21 cellular contexts compared by ENCODE assay signal in genomic region chr1:243495032-243495431, GRCh38.
DNase-seq lines count a peak whose midpoint lies in the region; ATAC-seq, FAIRE-seq and TF ChIP-seq lines count a peak whose summit lies in the region.
"Had no signal": no experiment of that assay in that cellular context is flagged by ENCODE, and none has a peak within 500 bp of the region (broad histone marks: within the 10 kb centered on the region; RNA-seq: fewer than 3 reads in every experiment).

No MANE protein-coding gene starts in this region.

- H3K9ac ChIP-seq in liver (ENCODE audit: low read depth in 1 of 2, low read length in 2 of 2) (peak overlapping the region in 1 of 2 donors; percentile 30), HepG2 (ENCODE audit: insufficient read depth, low read depth, low read length) (no peak overlapping the region)

- TF ChIP-seq EP300 in HepG2 (IDR thresholded peaks at IDR 0.05; ENCODE audit: low read depth in 2 of 2, low read length in 2 of 2): no peak
- TF ChIP-seq EP300 in HepG2 (CRISPR knock-in tag; IDR thresholded peaks at IDR 0.05; ENCODE audit: borderline replicate concordance): no peak
- no peak for TF ChIP-seq EP300 in sigmoid colon (IDR thresholded peaks at IDR 0.05)

- FAIRE-seq in HepG2 (lab: Jason Lieb, UNC): no peak
- FAIRE-seq: GM12892, keratinocyte had no signal

- no peak for ATAC-seq in HepG2
- no peak for ATAC-seq in HG02759 (IDR thresholded peaks at IDR 0.05; ENCODE audit: unreplicated experiment)
- no peak for ATAC-seq in HG02623 (IDR thresholded peaks at IDR 0.05; ENCODE audit: unreplicated experiment)
- ATAC-seq: esophagus mucosa had no signal

- H3K27me3 Mint-ChIP-seq in immature natural killer cell (ENCODE audit: low read depth in 3 of 3): peaks cover 0 to 10% (median 1%) of the 10 kb centered on the region in 3 donors
- H3K27me3 Mint-ChIP-seq: activated naive CD4-positive, alpha-beta T cell treated with anti-CD3 and anti-CD28 coated beads, Interleukin-2, amount 10 ng/mL, durations not matched to agents 7 days and 5 days had no signal

- 95% methylated on average over 14 of the region's 14 CpGs for WGBS in liver
- WGBS in HepG2 (ENCODE audit: low lambda C conversion rate): 90% methylated on average over 14 of the region's 14 CpGs
- 90 to 96% methylated on average over 14 of the region's 14 CpGs for WGBS in sigmoid colon, 2 donors

- no TSS peak for BruUV-seq in HepG2 (replicated peaks; lab: Mats Ljungman, UMichigan)

- peaks cover 0 to 20% (median 6%) of the 10 kb centered on the region in 4 donors for H3K4me1 ChIP-seq in liver (ENCODE audit: control insufficient read depth in 4 of 4, insufficient read depth in 4 of 4, low read length in 3 of 4)
- H3K4me1 ChIP-seq in HepG2 (ENCODE audit: insufficient read depth, low read length): no peaks in the 10 kb centered on the region
- peaks cover 0 to 41% (median 33%) of the 10 kb centered on the region in 4 donors for H3K4me1 ChIP-seq in sigmoid colon

- H3K27ac ChIP-seq in liver (ENCODE audit: low read depth in 1 of 2, low read length in 2 of 2): peak overlapping the region; percentile 92
- H3K27ac ChIP-seq in HepG2 (ENCODE audit: extremely low read length, insufficient read depth, low read length): no peak overlapping the region
- peak overlapping the region; percentile 62 to 93 for H3K27ac ChIP-seq in coronary artery
- H3K27ac ChIP-seq in sigmoid colon: peak overlapping the region; percentile 66 to 85 (median 80)

- H2AFZ ChIP-seq in HepG2 (ENCODE audit: low read length): no peak overlapping the region

- H3K4me3 ChIP-seq in liver (ENCODE audit: low read depth in 1 of 3, low read length in 3 of 3) (no peak overlapping the region), HepG2 (replicated peaks in 1 of 3; ENCODE audit: insufficient read depth in 1 of 3, low read depth in 2 of 3, low read length in 3 of 3) (no peak overlapping the region), coronary artery (no peak overlapping the region), sigmoid colon (no peak overlapping the region)

- no peak for TF ChIP-seq CTCF in liver (IDR thresholded peaks at IDR 0.05; ENCODE audit: low read depth, low read length, missing input control)
- TF ChIP-seq CTCF in HepG2 (CRISPR knock-in tag; IDR thresholded peaks at IDR 0.05): no peak
- TF ChIP-seq CTCF in coronary artery (IDR thresholded peaks at IDR 0.05): no peak
- no peak for TF ChIP-seq CTCF in sigmoid colon (IDR thresholded peaks at IDR 0.05)

- H3K36me3 ChIP-seq in liver (ENCODE audit: control insufficient read depth in 4 of 4, insufficient read depth in 3 of 4, low read depth in 1 of 4, low read length in 3 of 4) (no peaks in the 10 kb centered on the region), HepG2 (replicated peaks in 1 of 2; ENCODE audit: control insufficient read depth in 1 of 2, insufficient read depth in 2 of 2, low read length in 2 of 2) (no peaks in the 10 kb centered on the region), sigmoid colon (no peaks in the 10 kb centered on the region)

- TF ChIP-seq RAD21 in liver (IDR thresholded peaks at IDR 0.05): no peak
- TF ChIP-seq RAD21 in HepG2 (CRISPR knock-in tag; IDR thresholded peaks at IDR 0.05): no peak

- no peaks in the 10 kb centered on the region for H3K27me3 ChIP-seq in liver (ENCODE audit: control insufficient read depth in 4 of 4, insufficient read depth in 4 of 4, low read length in 3 of 4)
- no peaks in the 10 kb centered on the region for H3K27me3 ChIP-seq in HepG2 (ENCODE audit: control insufficient read depth in 1 of 2, insufficient read depth in 2 of 2, low read length in 2 of 2)
- no peaks in the 10 kb centered on the region for H3K27me3 ChIP-seq in sigmoid colon

- CTCF ChIA-PET in HepG2 (lab: Yijun Ruan, JAX; ENCODE audit: low intra/inter-chr PET ratio, low total read pairs): no interaction called here

- in situ Hi-C loops in HepG2 (cut with HindIII; ENCODE audit: extremely low pct_ligation_motif_present, low pct_unique_long_range_greater_than_20kb): no loop called here

- peaks cover 4 to 10% (median 9%) of the 10 kb centered on the region in 3 donors for H3K36me3 Mint-ChIP-seq in immature natural killer cell

- H3K4me1 Mint-ChIP-seq in immature natural killer cell: peaks cover 12 to 14% of the 10 kb centered on the region in 2 donors
- H3K4me1 Mint-ChIP-seq: activated naive CD4-positive, alpha-beta T cell treated with anti-CD3 and anti-CD28 coated beads, Interleukin-2, amount 10 ng/mL, durations not matched to agents 7 days and 5 days had no signal

- no peaks in the 10 kb centered on the region for H3K79me2 ChIP-seq in HepG2 (ENCODE audit: insufficient read depth, low read length)

- POLR2A ChIA-PET in HepG2 (lab: Yijun Ruan, JAX): no interaction called here

- intact Hi-C loops in HepG2 (cut with micrococcal nuclease; ENCODE audit: unreplicated experiment) (no loop called here), sigmoid colon (cut with DNase I) (loop anchor here (10.0 kb wide), 1 partner anchor 350 kb away; no protein-coding TSS in a partner anchor)

- DNase-seq in HepG2 (ENCODE audit: low spot score) (no peak), coronary artery (ENCODE audit: low spot score) (no peak), sigmoid colon (peak; percentile 64), SW 1271 (lab: John Stamatoyannopoulos, UW) (no peak), immature natural killer cell (no peak)
- DNase-seq: activated CD4-positive, alpha-beta T cell treated with anti-CD3 and anti-CD28 coated beads for 4 hours; activated naive CD4-positive, alpha-beta T cell treated with anti-CD3 and anti-CD28 coated beads, Interleukin-2, amount 10 ng/mL, durations not matched to agents 7 days and 5 days; dermis blood vessel endothelial cell; GF-D8; Karpas-422; NCI-H187; SHP77; stimulated activated CD4-positive, alpha-beta T cell treated with anti-CD3 and anti-CD28 coated beads, Interleukin-4, amount 100 ng/mL, for 24 hours; stimulated activated CD8-positive, alpha-beta memory T cell treated with anti-CD3 and anti-CD28 coated beads, Interleukin-4, amount 100 ng/mL, for 48 hours had no signal

- H3K9me3 ChIP-seq in liver (ENCODE audit: control insufficient read depth in 4 of 4, low read length in 3 of 4) (no peaks in the 10 kb centered on the region), HepG2 (ENCODE audit: low read length) (no peaks in the 10 kb centered on the region), sigmoid colon (no peaks in the 10 kb centered on the region)

- no peak overlapping the region for H3K27ac Mint-ChIP-seq in immature natural killer cell
- H3K27ac Mint-ChIP-seq: activated naive CD4-positive, alpha-beta T cell treated with anti-CD3 and anti-CD28 coated beads, Interleukin-2, amount 10 ng/mL, durations not matched to agents 7 days and 5 days; T-helper 2 cell treated with Interferon-gamma antibody and Interleukin-4, amounts not matched to agents 5 μg/mL and 100 μg/mL, for 36 hours had no signal

- no peaks in the 10 kb centered on the region for H3K9me3 Mint-ChIP-seq in immature natural killer cell
- H3K9me3 Mint-ChIP-seq: activated naive CD4-positive, alpha-beta T cell treated with anti-CD3 and anti-CD28 coated beads, Interleukin-2, amount 10 ng/mL, durations not matched to agents 7 days and 5 days; T-helper 2 cell treated with Interferon-gamma antibody and Interleukin-4, amounts not matched to agents 5 μg/mL and 100 μg/mL, for 36 hours had no signal

- H3K4me3 Mint-ChIP-seq in immature natural killer cell: no peak overlapping the region
- H3K4me3 Mint-ChIP-seq: activated naive CD4-positive, alpha-beta T cell treated with anti-CD3 and anti-CD28 coated beads, Interleukin-2, amount 10 ng/mL, durations not matched to agents 7 days and 5 days; T-helper 2 cell treated with Interferon-gamma antibody and Interleukin-4, amounts not matched to agents 5 μg/mL and 100 μg/mL, for 36 hours had no signal

- no peaks in the 10 kb centered on the region for H4K20me1 ChIP-seq in HepG2 (ENCODE audit: insufficient read depth, low read length)

- H3K4me2 ChIP-seq in HepG2 (ENCODE audit: low read depth, low read length): no peak overlapping the region

- TF ChIP-seq POLR2A in HepG2 (IDR thresholded peaks at IDR 0.05; ENCODE audit: insufficient read depth in 1 of 2, low read depth in 2 of 2, low read length in 2 of 2) (no peak), sigmoid colon (IDR thresholded peaks at IDR 0.05) (no peak)

TF ChIP-seq in liver, 16 proteins besides CTCF, POLR2A, EP300 and RAD21:
- TF ChIP-seq EGR1 (IDR thresholded peaks at IDR 0.05; ENCODE audit: low read depth in 2 of 2): no peak
- no peak for TF ChIP-seq SP1 (IDR thresholded peaks at IDR 0.05)
- TF ChIP-seq ATF3 (IDR thresholded peaks at IDR 0.05): no peak
- TF ChIP-seq JUND (IDR thresholded peaks at IDR 0.05): no peak
- TF ChIP-seq RXRA (IDR thresholded peaks at IDR 0.05): no peak

TF ChIP-seq in HepG2, 621 proteins besides CTCF, POLR2A, EP300 and RAD21 (continues in another document):
- TF ChIP-seq LRRFIP1 (CRISPR knock-in tag; conservative IDR thresholded peaks at IDR 0.05) (no peak), ZNF430 (CRISPR knock-in tag; IDR thresholded peaks at IDR 0.05) (no peak), PCBP1 (IDR thresholded peaks at IDR 0.05; ENCODE audit: borderline replicate concordance, low read depth, low read length) (no peak), ZNF441 (CRISPR knock-in tag; IDR thresholded peaks at IDR 0.05; ENCODE audit: borderline replicate concordance) (no peak), RBM39 (IDR thresholded peaks at IDR 0.05; ENCODE audit: low read depth, low read length, poor library complexity, severe bottlenecking) (no peak), KLF12 (CRISPR knock-in tag; IDR thresholded peaks at IDR 0.05; ENCODE audit: borderline replicate concordance) (no peak)
